Comparison of ENCODE assay signal across 8 cellular contexts in the genomic region with DNA sequence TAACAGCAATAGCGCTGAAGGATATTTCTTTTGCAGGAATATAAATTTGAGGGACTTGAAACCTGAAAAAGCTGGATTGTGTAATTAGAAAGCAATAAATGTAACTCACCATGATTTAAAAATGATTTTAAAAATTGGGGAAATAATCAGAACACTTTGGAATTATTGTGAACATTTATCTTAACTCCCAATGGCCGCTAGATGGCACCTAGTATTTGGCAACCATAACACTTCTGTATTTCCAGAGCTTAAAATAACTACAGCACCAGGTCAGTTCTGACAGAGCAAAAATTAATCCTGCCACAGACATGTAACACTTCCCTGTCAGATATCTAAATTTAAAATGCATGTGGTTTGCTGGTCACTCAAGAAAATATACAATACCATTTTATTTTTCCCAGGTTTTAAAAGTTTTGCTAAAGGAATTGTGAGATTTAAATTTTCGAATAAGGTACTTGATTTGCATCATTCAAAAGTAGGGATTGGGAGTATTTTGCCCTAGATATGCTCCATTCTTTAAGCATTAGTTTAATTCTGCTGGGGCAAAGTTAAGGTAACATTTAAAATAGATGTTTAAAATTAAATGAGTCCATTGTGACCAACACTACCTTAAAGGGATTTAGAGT.
DNase-seq lines count a peak whose midpoint lies in the region; ATAC-seq and TF ChIP-seq lines count a peak whose summit lies in the region.

No MANE protein-coding gene starts in this region.

- no peak overlapping the region for H3K27ac Mint-ChIP-seq in activated CD4-positive, alpha-beta T cell treated with anti-CD3 and anti-CD28 coated beads for 36 hours

- no peaks in the 10 kb centered on the region for H3K27me3 ChIP-seq in lower lobe of right lung (ENCODE audit: low read depth)

- CTCF ChIA-PET in activated CD4-positive, alpha-beta T cell treated with anti-CD3 and anti-CD28 coated beads for 36 hours (lab: Charles Lee): interaction anchor here (0.8 kb wide), 1 partner anchor 52 kb away, joined by 3 read pairs; no protein-coding TSS in a partner anchor

- intact Hi-C loops in lower lobe of right lung (cut with DNase I): no loop called here
- intact Hi-C loops in activated CD4-positive, alpha-beta T cell treated with anti-CD3 and anti-CD28 coated beads for 36 hours (cut with DNase I, micrococcal nuclease): no loop called here

- TF ChIP-seq CTCF in cardiac fibroblast (IDR thresholded peaks at IDR 0.05; ENCODE audit: low read depth, low read length): peak; percentile 48
- peak; percentile 50 for TF ChIP-seq CTCF in lower lobe of right lung (IDR thresholded peaks at IDR 0.05)

- no peak overlapping the region for H3K4me3 Mint-ChIP-seq in activated CD4-positive, alpha-beta T cell treated with anti-CD3 and anti-CD28 coated beads for 36 hours

- no peaks in the 10 kb centered on the region for H3K4me1 ChIP-seq in lower lobe of right lung

- ATAC-seq in GM19452 (IDR thresholded peaks at IDR 0.05; ENCODE audit: unreplicated experiment) (peak; percentile 79), HG03378 (IDR thresholded peaks at IDR 0.05; ENCODE audit: unreplicated experiment) (peak; percentile 90), lower lobe of right lung (peak; percentile 39 to 64)
- ATAC-seq in activated CD4-positive, alpha-beta T cell treated with anti-CD3 and anti-CD28 coated beads for 36 hours: no peak

- no peak overlapping the region for H3K27ac ChIP-seq in lower lobe of right lung

- H3K36me3 ChIP-seq in lower lobe of right lung: no peaks in the 10 kb centered on the region

- DNase-seq in D341Med (ENCODE audit: low spot score) (peak; percentile 45), NCI-H748 (lab: John Stamatoyannopoulos, UW; ENCODE audit: unreplicated experiment) (peak; percentile 73), cardiac fibroblast (ENCODE audit: low read depth in 2 of 2) (peak; percentile 64 to 66), lower lobe of right lung (no peak), NCI-H2227 (lab: John Stamatoyannopoulos, UW; ENCODE audit: unreplicated experiment) (no peak)
- DNase-seq in activated CD4-positive, alpha-beta T cell treated with anti-CD3 and anti-CD28 coated beads for 36 hours: no peak

- no peak overlapping the region for H3K4me3 ChIP-seq in cardiac fibroblast (replicated peaks in 1 of 2; ENCODE audit: low read depth in 2 of 2, low read length in 2 of 2)
- no peak overlapping the region for H3K4me3 ChIP-seq in lower lobe of right lung

- POLR2A ChIA-PET in activated CD4-positive, alpha-beta T cell treated with anti-CD3 and anti-CD28 coated beads for 36 hours (lab: Charles Lee): no interaction called here

- peaks cover 2% of the 10 kb centered on the region for H3K9me3 Mint-ChIP-seq in activated CD4-positive, alpha-beta T cell treated with anti-CD3 and anti-CD28 coated beads for 36 hours (ENCODE audit: low read depth)

- peaks cover 2% of the 10 kb centered on the region for H3K27me3 Mint-ChIP-seq in activated CD4-positive, alpha-beta T cell treated with anti-CD3 and anti-CD28 coated beads for 36 hours

- H3K9me3 ChIP-seq in lower lobe of right lung: no peaks in the 10 kb centered on the region

- no peaks in the 10 kb centered on the region for H3K36me3 Mint-ChIP-seq in activated CD4-positive, alpha-beta T cell treated with anti-CD3 and anti-CD28 coated beads for 36 hours (ENCODE audit: low read depth)

- H3K4me1 Mint-ChIP-seq in activated CD4-positive, alpha-beta T cell treated with anti-CD3 and anti-CD28 coated beads for 36 hours: no peaks in the 10 kb centered on the region

Comparison
In these comparisons a context has a peak if more than half of its experiments do, and no peak if none do; other contexts are left out.
1. DNase-seq: peak in D341Med (single experiment), NCI-H748 (single experiment) and cardiac fibroblast (2 of 2); none in lower lobe of right lung (single experiment), activated CD4-positive, alpha-beta T cell treated with anti-CD3 and anti-CD28 coated beads for 36 hours (single experiment) and NCI-H2227 (single experiment).